Comparison of ENCODE assay signal across 8 cellular contexts in genomic region chr2:157876066-157876770, GRCh38. TPM values are rescaled to one million over a fixed set of nuclear protein-coding genes. Genes with fewer than 3 reads are reported as not detected.
A peak's percentile ranks its signal among the peaks of the same experiment; 100 is the strongest.
DNase-seq lines count a peak whose midpoint lies in the region; ATAC-seq and TF ChIP-seq lines count a peak whose summit lies in the region.

Gene ACVR1 (minus strand): TSS chr2:157876330. CDS start chr2:157799493, 76,837 bp downstream.

- no peaks in the 10 kb centered on the region for H3K36me3 ChIP-seq in BLaER1
- no peaks in the 10 kb centered on the region for H3K36me3 ChIP-seq in left lung

- H3K4me2 ChIP-seq in BLaER1, result peak within 1 kb of the TSS; percentile 94

- DNase-seq in NCI-H748 (lab: John Stamatoyannopoulos, UW; ENCODE audit: unreplicated experiment), result peak; percentile 97
- DNase-seq in activated CD4-positive, alpha-beta T cell treated with anti-CD3 and anti-CD28 coated beads, Interleukin-2, amount 50 U/mL, for 48 hours, result peak; percentile 85 to 87
- DNase-seq in dermis blood vessel endothelial cell, result peak; percentile 98
- DNase-seq in left lung, result peak; percentile 96
- DNase-seq in stimulated activated CD4-positive, alpha-beta T cell treated with anti-CD3 and anti-CD28 coated beads, Interleukin-2, amount 100 ng/mL, for 4 hours (ENCODE audit: low read depth), result peak; percentile 76

- peak within 1 kb of the TSS; percentile 77 for H3K27ac ChIP-seq in BLaER1
- H3K27ac ChIP-seq in left lung, result peak within 1 kb of the TSS; percentile 95

- H3K9me3 ChIP-seq in BLaER1 (no peaks in the 10 kb centered on the region), left lung (no peaks in the 10 kb centered on the region)

- H4K20me1 ChIP-seq in BLaER1, result peaks cover 15% of the 10 kb centered on the region; the same call in 1 of the 2 replicates

- TF ChIP-seq CTCF in left lung (IDR thresholded peaks at IDR 0.05), result peak in 1 of 2 donors; percentile 24

- peak; percentile 80 for ATAC-seq in GM19328 (IDR thresholded peaks at IDR 0.05; ENCODE audit: unreplicated experiment)
- ATAC-seq in HG03469 (IDR thresholded peaks at IDR 0.05; ENCODE audit: unreplicated experiment), result peak; percentile 84
- peak; percentile 93 for ATAC-seq in left lung

- H3K27me3 ChIP-seq in BLaER1, result no peaks in the 10 kb centered on the region
- peaks cover 0 to 26% of the 10 kb centered on the region in 2 donors for H3K27me3 ChIP-seq in left lung

- intact Hi-C loops in left lung (cut with DNase I), result loop anchor here in 1 of 2 donors (10.0 kb wide), 1 partner anchor 91 kb away; no protein-coding TSS in a partner anchor

- peak within 1 kb of the TSS; percentile 83 for H3K9ac ChIP-seq in BLaER1

- peaks cover 18% of the 10 kb centered on the region for H3K4me1 ChIP-seq in BLaER1
- peaks cover 14 to 27% of the 10 kb centered on the region in 2 donors for H3K4me1 ChIP-seq in left lung

- H3K4me3 ChIP-seq in BLaER1 (peak within 1 kb of the TSS; percentile 80), left lung (peak within 1 kb of the TSS; percentile 55 to 75)

RNA-seq across cellular contexts. Expression of gene ACVR1, which starts in this region (rescaled TPM):
- total RNA-seq in dermis blood vessel endothelial cell (19.6 and 29.5 TPM in 2 replicates), left lung (10 to 100 TPM; 36.9 to 37.7 TPM)

Comparison
In these comparisons a context has a peak if more than half of its experiments do, and no peak if none do; other contexts are left out.
1. Peak in every context shown above with its lines: DNase-seq, ATAC-seq, H3K4me3 ChIP-seq and H3K27ac ChIP-seq.